Comparison of ENCODE assay signal across 8 cellular contexts in the genomic region with DNA sequence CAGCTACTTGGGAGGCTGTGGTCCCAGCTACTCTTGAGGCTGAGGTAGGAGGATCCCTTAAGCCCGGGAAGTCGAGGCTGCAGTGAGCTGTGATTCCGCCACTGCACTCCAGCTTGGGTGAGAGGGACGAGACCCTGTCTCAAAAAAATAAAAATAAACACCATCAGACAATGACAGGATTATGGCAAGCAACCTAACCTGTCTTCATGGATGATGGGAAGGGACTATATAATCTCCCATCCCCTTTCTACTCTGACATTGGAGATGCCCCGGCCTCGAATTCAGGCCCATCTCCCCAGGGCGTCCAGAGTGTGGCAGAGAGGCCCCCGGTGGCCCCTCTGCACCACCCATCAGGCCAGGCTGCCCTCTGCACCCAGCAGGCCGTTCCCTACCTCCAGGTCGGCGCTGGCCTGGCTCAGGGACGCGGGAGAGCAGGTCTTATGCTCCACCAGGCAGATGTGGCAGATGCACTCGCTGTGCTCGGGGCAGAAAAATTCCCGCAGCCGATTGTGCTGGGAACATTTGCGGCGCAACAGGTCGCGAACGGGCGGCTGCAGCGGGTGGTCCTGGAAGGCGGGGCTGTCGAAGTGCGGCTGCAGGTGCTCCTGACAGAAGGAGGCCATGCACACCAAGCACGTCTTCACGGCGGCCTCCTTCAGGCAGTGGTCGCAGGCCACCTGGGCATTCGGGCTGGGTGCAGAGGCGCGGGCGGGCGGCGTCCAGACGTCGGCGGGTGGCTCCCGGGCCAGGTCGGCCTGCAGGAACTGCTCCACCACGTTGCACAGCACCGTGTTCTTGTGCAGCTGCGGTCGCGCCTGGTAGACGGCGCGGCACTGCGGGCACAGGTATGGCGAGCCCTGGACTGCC. TPM values are rescaled to one million over a fixed set of nuclear protein-coding genes. Genes with fewer than 3 reads are reported as not detected.
DNase-seq lines count a peak whose midpoint lies in the region; ATAC-seq and TF ChIP-seq lines count a peak whose summit lies in the region.

No MANE protein-coding gene starts in this region.

- intact Hi-C loops in mammary epithelial cell (cut with micrococcal nuclease) = no loop called here
- intact Hi-C loops in left colon (cut with DNase I, micrococcal nuclease) = no loop called here

- H3K79me2 ChIP-seq in mammary epithelial cell (ENCODE audit: insufficient read depth, low read length) = peaks cover 62% of the 10 kb centered on the region

- peaks cover 44% of the 10 kb centered on the region for H3K4me1 ChIP-seq in mammary epithelial cell (ENCODE audit: insufficient read depth, low read length)
- peaks cover 22 to 36% of the 10 kb centered on the region in 2 donors for H3K4me1 ChIP-seq in thoracic aorta (ENCODE audit: control insufficient read depth in 1 of 2, low read depth in 2 of 2)

- dilution Hi-C loops in mammary epithelial cell (cut with HindIII; ENCODE audit: low sequenced_read_pairs) = no loop called here

- 18% methylated on average over 18 of the region's 52 CpGs for whole genome bisulfite sequencing in mammary epithelial cell (ENCODE audit: low coverage, missing lambda C conversion rate)

- H2AFZ ChIP-seq in mammary epithelial cell (ENCODE audit: low read depth, low read length) = peak overlapping the region; percentile 98

- H3K9ac ChIP-seq in mammary epithelial cell (ENCODE audit: insufficient read depth, low read length) = peak overlapping the region; percentile 87

- peak; percentile 24 for ATAC-seq in HG02870 (IDR thresholded peaks at IDR 0.05; ENCODE audit: unreplicated experiment)
- ATAC-seq in left colon = peak; percentile 45
- no peak for ATAC-seq in thoracic aorta (ENCODE audit: insufficient number of reproducible peaks, low FRiP score, low read depth)

- CTCF ChIA-PET in mammary epithelial cell (lab: Charles Lee; ENCODE audit: low non-redundant PET) = interaction anchor here (0.6 kb wide), 1 partner anchor 262 kb away, joined by 3 read pairs; no protein-coding TSS in a partner anchor

- in situ Hi-C loops in mammary epithelial cell (cut with MboI; ENCODE audit: low sequenced_read_pairs in 2 of 2) = no loop called here

- no peaks in the 10 kb centered on the region for H3K36me3 ChIP-seq in mammary epithelial cell (ENCODE audit: insufficient read depth, low read length)
- peaks cover 4% of the 10 kb centered on the region for H3K36me3 ChIP-seq in thoracic aorta

- TF ChIP-seq CTCF in mammary epithelial cell (conservative IDR thresholded peaks at IDR 0.05 in 1 of 2, IDR thresholded peaks at IDR 0.05 in 1 of 2; ENCODE audit: extremely low read depth in 1 of 2, insufficient read depth in 1 of 2, low read depth in 1 of 2, low read length in 2 of 2) = no peak
- no peak for TF ChIP-seq CTCF in thoracic aorta (IDR thresholded peaks at IDR 0.05)

- DNase-seq in stimulated activated CD4-positive, alpha-beta T cell treated with anti-CD3 and anti-CD28 coated beads, Interleukin-12 subunit alpha, Interleukin-12 subunit beta, amount 100 ng/mL, for 4 hours = peak; percentile 14
- no peak for DNase-seq in stimulated activated CD4-positive, alpha-beta T cell treated with anti-CD3 and anti-CD28 coated beads, Interleukin-15, amount 100 ng/mL, for 24 hours
- DNase-seq in NCI-H510A (lab: John Stamatoyannopoulos, UW) = peak; percentile 63
- no peak for DNase-seq in mammary epithelial cell
- no peak for DNase-seq in left colon
- no peak for DNase-seq in thoracic aorta (ENCODE audit: low spot score)
- no peak for DNase-seq in A172 (ENCODE audit: low spot score)

- H4K20me1 ChIP-seq in mammary epithelial cell (ENCODE audit: insufficient read depth, low read length) = no peaks in the 10 kb centered on the region

- H3K9me3 ChIP-seq in mammary epithelial cell (replicated peaks; ENCODE audit: insufficient read depth, low read length) = no peaks in the 10 kb centered on the region
- H3K9me3 ChIP-seq in thoracic aorta = no peaks in the 10 kb centered on the region

- H3K4me3 ChIP-seq in mammary epithelial cell (replicated peaks in 1 of 3; ENCODE audit: insufficient read depth in 1 of 3, low read depth in 2 of 3, low read length in 3 of 3) (peak overlapping the region; percentile 87 to 97 (median 88)), thoracic aorta (peak overlapping the region; percentile 88)

- BruUV-seq in mammary epithelial cell (replicated peaks; lab: Mats Ljungman, UMichigan) = TSS peak; percentile 45

- H3K27ac ChIP-seq in mammary epithelial cell (ENCODE audit: insufficient read depth, low read depth, low read length) = peak overlapping the region; percentile 92
- peak overlapping the region; percentile 84 to 86 for H3K27ac ChIP-seq in thoracic aorta

- H3K27me3 ChIP-seq in mammary epithelial cell (ENCODE audit: insufficient read depth, low read length) = no peaks in the 10 kb centered on the region
- H3K27me3 ChIP-seq in thoracic aorta (replicated peaks; ENCODE audit: insufficient read depth) = no peaks in the 10 kb centered on the region

- H3K4me2 ChIP-seq in mammary epithelial cell (ENCODE audit: insufficient read depth, low read depth, low read length) = peak overlapping the region; percentile 99

RNA-seq across cellular contexts. Expression of gene TRIM25, which starts 0.6 kb away (rescaled TPM):
- total RNA-seq in mammary epithelial cell (10 to 100 TPM; 49.5 to 95.0 TPM), left colon (100 to 1,000 TPM; 101 to 103 TPM), thoracic aorta (10 to 100 TPM; 32.2 to 40.6 TPM)
- polyA plus RNA-seq in mammary epithelial cell = 34.9 TPM
- 57.2 TPM for polyA minus RNA-seq in mammary epithelial cell
- total RNA-seq in A172 (2014; rRNA removed; shearing (Covaris generic)) = 22.0 and 27.2 TPM in 2 replicates

RNA-seq across cellular contexts. Expression of gene COIL, which starts 47.6 kb away (rescaled TPM):
- total RNA-seq in mammary epithelial cell = 10 to 100 TPM; 11.0 to 14.8 TPM
- polyA plus RNA-seq in mammary epithelial cell = 6.2 TPM
- polyA minus RNA-seq in mammary epithelial cell = 4.6 TPM
- total RNA-seq in left colon = 10 to 100 TPM; 11.6 to 12.5 TPM
- 1 to 10 TPM; 5.0 to 9.9 TPM for total RNA-seq in thoracic aorta
- total RNA-seq in A172 (2014; rRNA removed; shearing (Covaris generic)) = 28.0 and 28.8 TPM in 2 replicates

Comparison
In these comparisons a context has a peak if more than half of its experiments do, and no peak if none do; other contexts are left out.
1. DNase-seq: peak in stimulated activated CD4-positive, alpha-beta T cell treated with anti-CD3 and anti-CD28 coated beads, Interleukin-12 subunit alpha, Interleukin-12 subunit beta, amount 100 ng/mL, for 4 hours (single experiment) and NCI-H510A (single experiment); none in stimulated activated CD4-positive, alpha-beta T cell treated with anti-CD3 and anti-CD28 coated beads, Interleukin-15, amount 100 ng/mL, for 24 hours (single experiment), mammary epithelial cell (single experiment), left colon (0 of 2), thoracic aorta (single experiment) and A172 (single experiment).